ENCODE assay signal across 9 cellular contexts in the genomic region with DNA sequence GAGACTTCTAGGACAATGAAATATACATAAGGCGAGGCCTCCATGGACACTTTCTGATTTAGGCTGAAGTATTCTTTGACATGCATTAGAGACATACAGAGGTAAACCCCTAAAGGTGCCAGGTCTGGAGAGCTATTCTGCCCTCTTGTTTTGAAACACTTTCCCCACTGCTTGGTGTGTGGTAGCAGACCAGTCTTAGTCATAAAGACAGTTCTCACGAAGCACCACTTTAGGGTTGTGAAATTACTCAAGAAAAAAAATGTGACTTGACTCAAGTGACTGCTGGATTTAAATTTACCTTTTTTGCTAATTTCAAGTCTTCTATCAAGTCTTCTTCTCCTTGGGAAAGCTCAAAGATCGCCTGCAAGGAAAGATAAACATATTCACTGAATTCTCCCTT. TPM values are rescaled to one million over a fixed set of nuclear protein-coding genes. Genes with fewer than 3 reads are reported as not detected.
DNase-seq lines count a peak whose midpoint lies in the region; ATAC-seq and TF ChIP-seq lines count a peak whose summit lies in the region.
"Had no signal": no experiment of that assay in that cellular context is flagged by ENCODE, and none has a peak within 500 bp of the region (broad histone marks: within the 10 kb centered on the region; RNA-seq: fewer than 3 reads in every experiment).

No MANE protein-coding gene starts in this region.

- H3K4me3 Mint-ChIP-seq in activated naive CD4-positive, alpha-beta T cell treated with anti-CD3 and anti-CD28 coated beads, Interleukin-2, amount 50 U/mL, for 24 hours, result peak overlapping the region; percentile 9

- peaks cover 73% of the 10 kb centered on the region for H3K4me1 Mint-ChIP-seq in activated naive CD4-positive, alpha-beta T cell treated with anti-CD3 and anti-CD28 coated beads, Interleukin-2, amount 50 U/mL, for 24 hours

- no peaks in the 10 kb centered on the region for H3K27me3 Mint-ChIP-seq in activated naive CD4-positive, alpha-beta T cell treated with anti-CD3 and anti-CD28 coated beads, Interleukin-2, amount 50 U/mL, for 24 hours

- in situ Hi-C loops in G401 (cut with HindIII; ENCODE audit: low sequenced_read_pairs), result no loop called here

- H3K36me3 Mint-ChIP-seq in activated naive CD4-positive, alpha-beta T cell treated with anti-CD3 and anti-CD28 coated beads, Interleukin-2, amount 50 U/mL, for 24 hours, result peaks cover 40% of the 10 kb centered on the region

- ATAC-seq in HG03139 (IDR thresholded peaks at IDR 0.05; ENCODE audit: unreplicated experiment), result peak; percentile 60
- no peak for ATAC-seq in SK-N-SH treated with all-trans-retinoic acid at 6 μM for 48 hours

- peak overlapping the region; percentile 63 for H3K27ac Mint-ChIP-seq in activated naive CD4-positive, alpha-beta T cell treated with anti-CD3 and anti-CD28 coated beads, Interleukin-2, amount 50 U/mL, for 24 hours

- DNase-seq in stimulated activated CD4-positive, alpha-beta T cell treated with anti-CD3 and anti-CD28 coated beads, Interleukin-12 subunit alpha, Interleukin-12 subunit beta, amount 100 ng/mL, for 48 hours (ENCODE audit: low read depth in 2 of 3, low spot score in 1 of 3), result peak in 2 of 3 donors; percentile 27 to 31
- DNase-seq in stimulated activated CD4-positive, alpha-beta T cell treated with anti-CD3 and anti-CD28 coated beads, Interleukin-4, amount 100 ng/mL, for 1 hour, result no peak
- DNase-seq in HuH-7 (ENCODE audit: low spot score), result no peak
- DNase-seq in G401 (ENCODE audit: low spot score), result no peak
- no peak for DNase-seq in OCI-M1 (lab: John Stamatoyannopoulos, UW)
- DNase-seq: DND-41 had no signal

- H3K9me3 Mint-ChIP-seq in activated naive CD4-positive, alpha-beta T cell treated with anti-CD3 and anti-CD28 coated beads, Interleukin-2, amount 50 U/mL, for 24 hours, result no peaks in the 10 kb centered on the region

TF ChIP-seq in SK-N-SH treated with all-trans-retinoic acid at 6 μM for 48 hours, 23 proteins besides CTCF, POLR2A, EP300 and RAD21:
- TF ChIP-seq, protein P1, sequence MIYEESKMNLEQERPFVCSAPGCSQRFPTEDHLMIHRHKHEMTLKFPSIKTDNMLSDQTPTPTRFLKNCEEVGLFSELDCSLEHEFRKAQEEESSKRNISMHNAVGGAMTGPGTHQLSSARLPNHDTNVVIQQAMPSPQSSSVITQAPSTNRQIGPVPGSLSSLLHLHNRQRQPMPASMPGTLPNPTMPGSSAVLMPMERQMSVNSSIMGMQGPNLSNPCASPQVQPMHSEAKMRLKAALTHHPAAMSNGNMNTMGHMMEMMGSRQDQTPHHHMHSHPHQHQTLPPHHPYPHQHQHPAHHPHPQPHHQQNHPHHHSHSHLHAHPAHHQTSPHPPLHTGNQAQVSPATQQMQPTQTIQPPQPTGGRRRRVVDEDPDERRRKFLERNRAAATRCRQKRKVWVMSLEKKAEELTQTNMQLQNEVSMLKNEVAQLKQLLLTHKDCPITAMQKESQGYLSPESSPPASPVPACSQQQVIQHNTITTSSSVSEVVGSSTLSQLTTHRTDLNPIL (CRISPR knock-in tag; IDR thresholded peaks at IDR 0.05; ENCODE audit: low read depth), result no peak
- TF ChIP-seq, protein P2, sequence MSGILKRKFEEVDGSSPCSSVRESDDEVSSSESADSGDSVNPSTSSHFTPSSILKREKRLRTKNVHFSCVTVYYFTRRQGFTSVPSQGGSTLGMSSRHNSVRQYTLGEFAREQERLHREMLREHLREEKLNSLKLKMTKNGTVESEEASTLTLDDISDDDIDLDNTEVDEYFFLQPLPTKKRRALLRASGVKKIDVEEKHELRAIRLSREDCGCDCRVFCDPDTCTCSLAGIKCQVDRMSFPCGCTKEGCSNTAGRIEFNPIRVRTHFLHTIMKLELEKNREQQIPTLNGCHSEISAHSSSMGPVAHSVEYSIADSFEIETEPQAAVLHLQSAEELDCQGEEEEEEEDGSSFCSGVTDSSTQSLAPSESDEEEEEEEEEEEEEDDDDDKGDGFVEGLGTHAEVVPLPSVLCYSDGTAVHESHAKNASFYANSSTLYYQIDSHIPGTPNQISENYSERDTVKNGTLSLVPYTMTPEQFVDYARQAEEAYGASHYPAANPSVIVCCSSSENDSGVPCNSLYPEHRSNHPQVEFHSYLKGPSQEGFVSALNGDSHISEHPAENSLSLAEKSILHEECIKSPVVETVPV (CRISPR knock-in tag; IDR thresholded peaks at IDR 0.05), result no peak
- TF ChIP-seq RARB (CRISPR knock-in tag; IDR thresholded peaks at IDR 0.05) (no peak), ZFP3 (CRISPR knock-in tag; IDR thresholded peaks at IDR 0.05) (no peak), ZNF70 (CRISPR knock-in tag; IDR thresholded peaks at IDR 0.05) (no peak), OSR1 (CRISPR knock-in tag; IDR thresholded peaks at IDR 0.05) (no peak), TOX (CRISPR knock-in tag; IDR thresholded peaks at IDR 0.05; ENCODE audit: borderline replicate concordance) (no peak), ZNF565 (CRISPR knock-in tag; conservative IDR thresholded peaks at IDR 0.05; ENCODE audit: low read depth) (no peak), ZC3H10 (CRISPR knock-in tag; IDR thresholded peaks at IDR 0.05) (no peak), PPARA (CRISPR knock-in tag; IDR thresholded peaks at IDR 0.05; ENCODE audit: borderline replicate concordance) (no peak), ISL1 (CRISPR knock-in tag; IDR thresholded peaks at IDR 0.05) (no peak), ZFP30 (CRISPR knock-in tag; IDR thresholded peaks at IDR 0.05) (no peak), TCF4 (CRISPR knock-in tag; IDR thresholded peaks at IDR 0.05; ENCODE audit: borderline replicate concordance) (no peak), GLIS3 (CRISPR knock-in tag; IDR thresholded peaks at IDR 0.05) (no peak), ARNTL (CRISPR knock-in tag; IDR thresholded peaks at IDR 0.05; ENCODE audit: borderline replicate concordance, low read depth) (no peak), ESRRG (CRISPR knock-in tag; IDR thresholded peaks at IDR 0.05) (no peak)
- TF ChIP-seq, protein P3, sequence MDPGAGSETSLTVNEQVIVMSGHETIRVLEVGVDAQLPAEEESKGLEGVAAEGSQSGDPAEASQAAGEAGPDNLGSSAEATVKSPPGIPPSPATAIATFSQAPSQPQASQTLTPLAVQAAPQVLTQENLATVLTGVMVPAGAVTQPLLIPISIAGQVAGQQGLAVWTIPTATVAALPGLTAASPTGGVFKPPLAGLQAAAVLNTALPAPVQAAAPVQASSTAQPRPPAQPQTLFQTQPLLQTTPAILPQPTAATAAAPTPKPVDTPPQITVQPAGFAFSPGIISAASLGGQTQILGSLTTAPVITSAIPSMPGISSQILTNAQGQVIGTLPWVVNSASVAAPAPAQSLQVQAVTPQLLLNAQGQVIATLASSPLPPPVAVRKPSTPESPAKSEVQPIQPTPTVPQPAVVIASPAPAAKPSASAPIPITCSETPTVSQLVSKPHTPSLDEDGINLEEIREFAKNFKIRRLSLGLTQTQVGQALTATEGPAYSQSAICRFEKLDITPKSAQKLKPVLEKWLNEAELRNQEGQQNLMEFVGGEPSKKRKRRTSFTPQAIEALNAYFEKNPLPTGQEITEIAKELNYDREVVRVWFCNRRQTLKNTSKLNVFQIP (CRISPR knock-in tag; IDR thresholded peaks at IDR 0.05; ENCODE audit: borderline replicate concordance, low read depth), result no peak
- TF ChIP-seq, protein P4, sequence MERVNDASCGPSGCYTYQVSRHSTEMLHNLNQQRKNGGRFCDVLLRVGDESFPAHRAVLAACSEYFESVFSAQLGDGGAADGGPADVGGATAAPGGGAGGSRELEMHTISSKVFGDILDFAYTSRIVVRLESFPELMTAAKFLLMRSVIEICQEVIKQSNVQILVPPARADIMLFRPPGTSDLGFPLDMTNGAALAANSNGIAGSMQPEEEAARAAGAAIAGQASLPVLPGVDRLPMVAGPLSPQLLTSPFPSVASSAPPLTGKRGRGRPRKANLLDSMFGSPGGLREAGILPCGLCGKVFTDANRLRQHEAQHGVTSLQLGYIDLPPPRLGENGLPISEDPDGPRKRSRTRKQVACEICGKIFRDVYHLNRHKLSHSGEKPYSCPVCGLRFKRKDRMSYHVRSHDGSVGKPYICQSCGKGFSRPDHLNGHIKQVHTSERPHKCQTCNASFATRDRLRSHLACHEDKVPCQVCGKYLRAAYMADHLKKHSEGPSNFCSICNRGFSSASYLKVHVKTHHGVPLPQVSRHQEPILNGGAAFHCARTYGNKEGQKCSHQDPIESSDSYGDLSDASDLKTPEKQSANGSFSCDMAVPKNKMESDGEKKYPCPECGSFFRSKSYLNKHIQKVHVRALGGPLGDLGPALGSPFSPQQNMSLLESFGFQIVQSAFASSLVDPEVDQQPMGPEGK (CRISPR knock-in tag; IDR thresholded peaks at IDR 0.05; ENCODE audit: borderline replicate concordance), result no peak
- TF ChIP-seq, protein P5, sequence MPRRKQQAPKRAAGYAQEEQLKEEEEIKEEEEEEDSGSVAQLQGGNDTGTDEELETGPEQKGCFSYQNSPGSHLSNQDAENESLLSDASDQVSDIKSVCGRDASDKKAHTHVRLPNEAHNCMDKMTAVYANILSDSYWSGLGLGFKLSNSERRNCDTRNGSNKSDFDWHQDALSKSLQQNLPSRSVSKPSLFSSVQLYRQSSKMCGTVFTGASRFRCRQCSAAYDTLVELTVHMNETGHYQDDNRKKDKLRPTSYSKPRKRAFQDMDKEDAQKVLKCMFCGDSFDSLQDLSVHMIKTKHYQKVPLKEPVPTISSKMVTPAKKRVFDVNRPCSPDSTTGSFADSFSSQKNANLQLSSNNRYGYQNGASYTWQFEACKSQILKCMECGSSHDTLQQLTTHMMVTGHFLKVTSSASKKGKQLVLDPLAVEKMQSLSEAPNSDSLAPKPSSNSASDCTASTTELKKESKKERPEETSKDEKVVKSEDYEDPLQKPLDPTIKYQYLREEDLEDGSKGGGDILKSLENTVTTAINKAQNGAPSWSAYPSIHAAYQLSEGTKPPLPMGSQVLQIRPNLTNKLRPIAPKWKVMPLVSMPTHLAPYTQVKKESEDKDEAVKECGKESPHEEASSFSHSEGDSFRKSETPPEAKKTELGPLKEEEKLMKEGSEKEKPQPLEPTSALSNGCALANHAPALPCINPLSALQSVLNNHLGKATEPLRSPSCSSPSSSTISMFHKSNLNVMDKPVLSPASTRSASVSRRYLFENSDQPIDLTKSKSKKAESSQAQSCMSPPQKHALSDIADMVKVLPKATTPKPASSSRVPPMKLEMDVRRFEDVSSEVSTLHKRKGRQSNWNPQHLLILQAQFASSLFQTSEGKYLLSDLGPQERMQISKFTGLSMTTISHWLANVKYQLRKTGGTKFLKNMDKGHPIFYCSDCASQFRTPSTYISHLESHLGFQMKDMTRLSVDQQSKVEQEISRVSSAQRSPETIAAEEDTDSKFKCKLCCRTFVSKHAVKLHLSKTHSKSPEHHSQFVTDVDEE (CRISPR knock-in tag; IDR thresholded peaks at IDR 0.05), result no peak

RNA-seq across cellular contexts. Expression of a gene that starts 48.5 kb away (rescaled TPM):
- 12.7 and 13.8 TPM in 2 replicates for total RNA-seq in G401 (2014; rRNA removed; shearing (Covaris generic))

Comparison
In these comparisons a context has a peak if more than half of its experiments do, and no peak if none do; other contexts are left out.
1. DNase-seq: peak in stimulated activated CD4-positive, alpha-beta T cell treated with anti-CD3 and anti-CD28 coated beads, Interleukin-12 subunit alpha, Interleukin-12 subunit beta, amount 100 ng/mL, for 48 hours (2 of 3); none in stimulated activated CD4-positive, alpha-beta T cell treated with anti-CD3 and anti-CD28 coated beads, Interleukin-4, amount 100 ng/mL, for 1 hour (single experiment), HuH-7 (single experiment), G401 (single experiment) and OCI-M1 (single experiment).